ENCODE assay signal across 34 cellular contexts in the genomic region with DNA sequence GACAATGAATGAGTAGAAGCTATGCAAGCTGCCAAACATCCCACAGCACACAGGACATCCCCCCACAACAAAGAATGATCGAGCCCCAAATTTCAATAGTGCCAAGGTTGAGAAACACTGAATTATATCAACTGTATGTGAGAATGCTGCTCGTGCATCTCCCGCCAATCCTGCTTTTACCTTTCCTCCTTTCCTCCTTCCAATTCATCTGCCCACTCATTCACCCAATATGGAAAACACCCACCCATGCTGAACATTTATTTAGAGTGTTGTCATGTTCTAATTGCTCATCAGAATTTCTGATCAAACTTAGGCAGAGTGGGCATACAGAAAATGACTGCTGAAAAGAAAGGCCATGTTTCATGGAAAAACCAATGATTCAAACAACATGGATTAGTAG.
"Had no signal": no experiment of that assay in that cellular context is flagged by ENCODE, and none has a peak within 500 bp of the region (broad histone marks: within the 10 kb centered on the region; RNA-seq: fewer than 3 reads in every experiment).

No MANE protein-coding gene starts in this region.

- DNase-seq: Karpas-422, Kasumi-1, MG63, MM.1S, MV-4-11, NCI-H1048, NCI-H1092, NCI-H1092 treated with DMSO at 0.1 percent for 48 hours, NCI-H1105, NCI-H1105 treated with DMSO at 0.1 percent for 48 hours, NCI-H1417, NCI-H1417 treated with DMSO at 0.1 percent for 48 hours, NCI-H1436, NCI-H1436 treated with DMSO at 0.1 percent for 48 hours, NCI-H146, NCI-H1694, NCI-H1694 treated with DMSO at 0.1 percent for 48 hours, NCI-H187, NCI-H187 treated with DMSO at 0.1 percent for 48 hours, NCI-H1930, NCI-H2029, NCI-H2029 treated with DMSO at 0.1 percent for 48 hours, NCI-H2081, NCI-H2081 treated with DMSO at 0.1 percent for 48 hours, NCI-H2107, NCI-H2171, NCI-H2171 treated with DMSO at 0.1 percent for 48 hours, NCI-H2227 treated with DMSO at 0.1 percent for 48 hours, NCI-H226, NCI-H345, NCI-H446, NCI-H446 treated with DMSO at 0.1 percent for 48 hours, NCI-H510A, NCI-H510A treated with DMSO at 0.1 percent for 48 hours had no signal
